12 cellular contexts compared by ENCODE assay signal in the genomic region with DNA sequence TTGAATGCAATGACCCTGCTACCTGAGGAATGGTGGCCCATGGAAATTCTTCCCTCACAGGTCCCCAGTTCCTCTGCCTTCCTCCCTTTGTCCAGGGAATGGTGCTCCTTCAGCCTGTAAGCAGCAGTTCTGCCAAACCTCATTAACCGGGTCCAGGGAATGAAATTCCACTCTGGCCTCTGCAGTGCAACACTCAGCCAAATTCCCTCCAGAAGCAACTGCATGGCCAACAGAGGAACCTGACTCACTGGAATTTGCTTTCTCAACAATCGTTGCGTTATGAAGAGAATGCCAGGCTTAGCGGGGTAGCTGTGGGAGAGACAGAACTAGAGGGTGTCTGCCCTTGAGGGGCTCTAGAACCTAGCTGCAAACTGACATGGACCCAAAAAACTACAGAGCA.
DNase-seq lines count a peak whose midpoint lies in the region; ATAC-seq and TF ChIP-seq lines count a peak whose summit lies in the region.
"Had no signal": no experiment of that assay in that cellular context is flagged by ENCODE, and none has a peak within 500 bp of the region (broad histone marks: within the 10 kb centered on the region; RNA-seq: fewer than 3 reads in every experiment).

No MANE protein-coding gene starts in this region.

- H3K27me3 ChIP-seq in upper lobe of right lung = no peaks in the 10 kb centered on the region

- H3K4me3 ChIP-seq in epithelial cell of esophagus (ENCODE audit: low read length) = no peak overlapping the region
- no peak overlapping the region for H3K4me3 ChIP-seq in upper lobe of right lung

- no peaks in the 10 kb centered on the region for H3K36me3 ChIP-seq in upper lobe of right lung

- ATAC-seq in upper lobe of right lung (peak; percentile 41), HG03280 (IDR thresholded peaks at IDR 0.05; ENCODE audit: unreplicated experiment) (no peak)
- ATAC-seq: activated naive CD4-positive, alpha-beta T cell treated with anti-CD3 and anti-CD28 coated beads, Interleukin-2, amount 50 U/mL, for 72 hours; naive thymus-derived CD8-positive, alpha-beta T cell; Panc1 had no signal

- H3K4me1 ChIP-seq in upper lobe of right lung = peaks cover 3% of the 10 kb centered on the region

- H3K27ac ChIP-seq in upper lobe of right lung = no peak overlapping the region

- no peaks in the 10 kb centered on the region for H3K9me3 ChIP-seq in upper lobe of right lung

- TF ChIP-seq CTCF in epithelial cell of esophagus (IDR thresholded peaks at IDR 0.05; ENCODE audit: insufficient read depth, low read depth, low read length, missing control alignments) = no peak
- no peak for TF ChIP-seq CTCF in upper lobe of right lung (IDR thresholded peaks at IDR 0.05)

- intact Hi-C loops in upper lobe of right lung (cut with DNase I) = no loop called here

- DNase-seq in LHCN-M2 (ENCODE audit: low read depth) = peak; percentile 60
- DNase-seq in epithelial cell of esophagus (ENCODE audit: low read depth) = peak; percentile 35
- DNase-seq in medulla oblongata (ENCODE audit: extremely low spot score) = peak; percentile 27
- no peak for DNase-seq in upper lobe of right lung
- DNase-seq in activated CD4-positive, alpha-beta T cell treated with anti-CD3 and anti-CD28 coated beads, Interleukin-2, amount 50 U/mL, for 48 hours = no peak
- no peak for DNase-seq in DMS53 treated with DMSO at 0.1 percent for 48 hours (lab: John Stamatoyannopoulos, UW; ENCODE audit: unreplicated experiment)
- DNase-seq: effector CD8-positive, alpha-beta T cell; MM.1S; naive thymus-derived CD8-positive, alpha-beta T cell had no signal

Comparison
In these comparisons a context has a peak if more than half of its experiments do, and no peak if none do; other contexts are left out.
1. DNase-seq: peak in LHCN-M2 (single experiment), epithelial cell of esophagus (single experiment) and medulla oblongata (single experiment); none in upper lobe of right lung (single experiment), activated CD4-positive, alpha-beta T cell treated with anti-CD3 and anti-CD28 coated beads, Interleukin-2, amount 50 U/mL, for 48 hours (0 of 2) and DMS53 treated with DMSO at 0.1 percent for 48 hours (single experiment).